12 cellular contexts compared by ENCODE assay signal in genomic region chr12:44839785-44840184, GRCh38.
"Had no signal": no experiment of that assay in that cellular context is flagged by ENCODE, and none has a peak within 500 bp of the region (broad histone marks: within the 10 kb centered on the region; RNA-seq: fewer than 3 reads in every experiment).

No MANE protein-coding gene starts in this region.

- DNase-seq: activated CD4-positive, CD25-positive, alpha-beta regulatory T cell treated with anti-CD3 and anti-CD28 coated beads, Interleukin-2, amount 50 U/mL, for 72 hours; esophagus squamous epithelium; foreskin fibroblast; left cardiac atrium; lower lobe of right lung; midbrain; posterior cingulate gyrus; SK-N-SH; stimulated activated CD4-positive, alpha-beta T cell treated with anti-CD3 and anti-CD28 coated beads, Interleukin-15, amount 100 ng/mL, for 24 hours; stimulated activated CD4-positive, alpha-beta T cell treated with anti-CD3 and anti-CD28 coated beads, Interleukin-4, amount 100 ng/mL, for 24 hours; thyroid gland; uterus had no signal

- ATAC-seq: left cardiac atrium, lower lobe of right lung had no signal
